ENCODE assay signal across 15 cellular contexts in genomic region chr13:44679602-44680001, GRCh38.
DNase-seq lines count a peak whose midpoint lies in the region; ATAC-seq and TF ChIP-seq lines count a peak whose summit lies in the region.
"Had no signal": no experiment of that assay in that cellular context is flagged by ENCODE, and none has a peak within 500 bp of the region (broad histone marks: within the 10 kb centered on the region; RNA-seq: fewer than 3 reads in every experiment).

No MANE protein-coding gene starts in this region.

- no peak overlapping the region for H3K23ac ChIP-seq in IMR-90 (ENCODE audit: low read depth, low read length)

- WGBS in IMR-90 (ENCODE audit: extremely low coverage in 2 of 2, insufficient read length in 1 of 2), 2 experiments = no CpG with 5 or more reads among the region's 4 CpGs

- in situ Hi-C loops in IMR-90 (cut with MboI; ENCODE audit: low sequenced_read_pairs) = no loop called here

- no peak overlapping the region for H3K14ac ChIP-seq in IMR-90 (replicated peaks; ENCODE audit: low read depth, low read length)

- H2BK20ac ChIP-seq in IMR-90 (ENCODE audit: low read depth, low read length) = no peak overlapping the region

- no peaks in the 10 kb centered on the region for H3K9me3 ChIP-seq in IMR-90 (ENCODE audit: control insufficient read depth, insufficient read depth, low read length)
- H3K9me3 ChIP-seq: BE2C, HAP-1 had no signal

- no peaks in the 10 kb centered on the region for H3K9me1 ChIP-seq in IMR-90 (ENCODE audit: insufficient read depth, low read length)

- no TSS peak for BruUV-seq in IMR-90 (replicated peaks; lab: Mats Ljungman, UMichigan)

- H3K4me2 ChIP-seq in IMR-90 (ENCODE audit: low read depth, low read length) = no peak overlapping the region

- no peak for TF ChIP-seq POLR2A in IMR-90 (IDR thresholded peaks at IDR 0.05; ENCODE audit: low read depth, low read length)

- no peaks in the 10 kb centered on the region for H3K27me3 ChIP-seq in IMR-90 (ENCODE audit: control insufficient read depth, insufficient read depth, low read length)
- H3K27me3 ChIP-seq: BE2C had no signal

- no peak overlapping the region for H3K9ac ChIP-seq in IMR-90 (ENCODE audit: low read depth, low read length)

- H3K36me3 ChIP-seq in IMR-90 (ENCODE audit: control insufficient read depth, insufficient read depth, low read length) = no peaks in the 10 kb centered on the region
- H3K36me3 ChIP-seq: BE2C, HAP-1 had no signal

- H2AFZ ChIP-seq in IMR-90 (replicated peaks; ENCODE audit: low read length, poor library complexity) = no peak overlapping the region

- no peak overlapping the region for H3K27ac ChIP-seq in IMR-90 (ENCODE audit: insufficient read depth, low read length)
- H3K27ac ChIP-seq: C4-2B had no signal

- no peak overlapping the region for H2AK5ac ChIP-seq in IMR-90 (ENCODE audit: low read depth, low read length)

- H4K8ac ChIP-seq in IMR-90 (ENCODE audit: low read depth in 2 of 2, low read length in 2 of 2) = 0 out of 4 replicates have a peak overlapping the region, but pooled peaks of 1 of the 2 experiments have one; percentile 6

- dilution Hi-C loops in IMR-90 (cut with HindIII; ENCODE audit: low sequenced_read_pairs, unreplicated experiment) = no loop called here

- ATAC-seq in IMR-90 (ENCODE audit: low read depth) = peak; percentile 85
- no peak for ATAC-seq in left colon
- ATAC-seq: CD8-positive, alpha-beta T cell had no signal

- no peak overlapping the region for H2AK9ac ChIP-seq in IMR-90 (replicated peaks; ENCODE audit: low read depth, low read length, poor library complexity)

- POLR2A ChIA-PET in IMR-90 (lab: Charles Lee; ENCODE audit: unreplicated experiment) = no interaction called here

- TF ChIP-seq CTCF in IMR-90 (conservative IDR thresholded peaks at IDR 0.05; ENCODE audit: low read depth, low read length) (no peak), choroid plexus epithelial cell (conservative IDR thresholded peaks at IDR 0.05; ENCODE audit: low read depth, low read length) (no peak)

- H3K4me1 ChIP-seq in IMR-90 (ENCODE audit: control insufficient read depth, insufficient read depth, low read length) = peaks cover 4% of the 10 kb centered on the region; the same call in 1 of the 2 replicates
- H3K4me1 ChIP-seq: BE2C, HAP-1 had no signal

- intact Hi-C loops in IMR-90 (cut with micrococcal nuclease) = no loop called here
- intact Hi-C loops in left colon (cut with DNase I, micrococcal nuclease) = no loop called here

- H3K4me3 ChIP-seq in IMR-90 (ENCODE audit: insufficient read depth, low read depth, low read length) (no peak overlapping the region), choroid plexus epithelial cell (ENCODE audit: low read depth, low read length) (no peak overlapping the region)
- H3K4me3 ChIP-seq: HAP-1 had no signal

- H3K18ac ChIP-seq in IMR-90 (ENCODE audit: low read depth, low read length) = peak overlapping the region; percentile 81; the same call in 1 of the 2 replicates

- H3K4ac ChIP-seq in IMR-90 (ENCODE audit: low read depth, low read length) = no peak overlapping the region; the same call in 1 of the 2 replicates

- H3K79me1 ChIP-seq in IMR-90 (ENCODE audit: low read depth in 1 of 2, low read length in 2 of 2) = no peaks in the 10 kb centered on the region

- no peak overlapping the region; the same call in 1 of the 2 replicates for H2BK120ac ChIP-seq in IMR-90 (ENCODE audit: low read depth, low read length)

- H2BK15ac ChIP-seq in IMR-90 (ENCODE audit: low read depth, low read length) = no peak overlapping the region

- H2BK5ac ChIP-seq in IMR-90 (ENCODE audit: low read depth, low read length, poor library complexity, severe bottlenecking) = peak overlapping the region; percentile 73

- H3K56ac ChIP-seq in IMR-90 (ENCODE audit: extremely low read depth, insufficient read depth, low read length) = no peak overlapping the region

- peak overlapping the region; percentile 48; the same call in 1 of the 2 replicates for H4K5ac ChIP-seq in IMR-90 (ENCODE audit: low read depth, low read length)

- no peak for TF ChIP-seq RAD21 in IMR-90 (IDR thresholded peaks at IDR 0.05; ENCODE audit: low read length)

- no peak overlapping the region for H4K91ac ChIP-seq in IMR-90 (ENCODE audit: insufficient read depth, low read depth, low read length)

- CTCF ChIA-PET in IMR-90 (lab: Yijun Ruan, JAX) = interaction anchor here (1.0 kb wide), 1 partner anchor 23 kb away, joined by 4 read pairs; no protein-coding TSS in a partner anchor

- DNase-seq in IMR-90 (peak; percentile 73), choroid plexus epithelial cell (ENCODE audit: low read depth) (peak; percentile 29), hepatic stellate cell (ENCODE audit: low spot score) (peak; percentile 34), left colon (no peak), superior temporal gyrus (ENCODE audit: extremely low spot score) (no peak), globus pallidus (ENCODE audit: low spot score) (no peak)
- DNase-seq in activated CD4-positive, alpha-beta T cell treated with anti-CD3 and anti-CD28 coated beads for 4 hours = no peak
- DNase-seq: BE2C; CD8-positive, alpha-beta T cell; COR-L47; DMS153; DMS79 treated with DMSO at 0.1 percent for 48 hours; GDM1 had no signal

- H4K20me1 ChIP-seq in IMR-90 (ENCODE audit: insufficient read depth, low read length) = no peaks in the 10 kb centered on the region

TF ChIP-seq in IMR-90, 13 proteins besides CTCF, POLR2A, EP300 and RAD21:
- TF ChIP-seq FOS (IDR thresholded peaks at IDR 0.05; ENCODE audit: low read depth, low read length) (no peak), ELK1 (IDR thresholded peaks at IDR 0.05; ENCODE audit: borderline replicate concordance, low read depth, low read length) (no peak), CHD1 (IDR thresholded peaks at IDR 0.05; ENCODE audit: low read depth, low read length) (no peak), RCOR1 (IDR thresholded peaks at IDR 0.05; ENCODE audit: insufficient replicate concordance, low read length) (no peak), RFX5 (IDR thresholded peaks at IDR 0.05; ENCODE audit: low read depth, low read length) (no peak), MAFK (IDR thresholded peaks at IDR 0.05; ENCODE audit: low read depth, low read length) (no peak)

Comparison
In these comparisons a context has a peak if more than half of its experiments do, and no peak if none do; other contexts are left out.
1. DNase-seq: peak in IMR-90 (single experiment), choroid plexus epithelial cell (single experiment) and hepatic stellate cell (single experiment); none in left colon (0 of 2), superior temporal gyrus (single experiment), activated CD4-positive, alpha-beta T cell treated with anti-CD3 and anti-CD28 coated beads for 4 hours (0 of 2) and globus pallidus (single experiment).